22 cellular contexts compared by ENCODE assay signal in genomic region chr2:212922701-212923100, GRCh38.
"Had no signal": no experiment of that assay in that cellular context is flagged by ENCODE, and none has a peak within 500 bp of the region (broad histone marks: within the 10 kb centered on the region; RNA-seq: fewer than 3 reads in every experiment).

No MANE protein-coding gene starts in this region.

- H3K4me1 ChIP-seq: adrenal gland had no signal

- H3K27ac ChIP-seq: adrenal gland had no signal

- H3K4me3 ChIP-seq: adrenal gland had no signal

- DNase-seq: activated CD4-positive, alpha-beta T cell treated with anti-CD3 and anti-CD28 coated beads for 48 hours; activated CD4-positive, alpha-beta T cell treated with anti-CD3 and anti-CD28 coated beads, Interleukin-2, amount 50 U/mL, for 4 hours; activated CD4-positive, CD25-positive, alpha-beta regulatory T cell treated with anti-CD3 and anti-CD28 coated beads, Interleukin-2, amount 50 U/mL, for 72 hours; activated gamma-delta T cell; activated naive CD4-positive, alpha-beta T cell treated with anti-CD3 and anti-CD28 coated beads for 36 hours; activated naive CD8-positive, alpha-beta T cell treated with anti-CD3 and anti-CD28 coated beads for 36 hours; activated T-cell treated with anti-CD3 and anti-CD28 coated beads, Interleukin-2, amount 50 U/mL, for 4 hours; adrenal gland; aorta; central memory CD4-positive, alpha-beta T cell; MM.1S; NCI-H1105 treated with DMSO at 0.1 percent for 48 hours; NCI-H1436 treated with DMSO at 0.1 percent for 48 hours; NCI-H187; NCI-H2081; NCI-H510A treated with DMSO at 0.1 percent for 48 hours; NCI-H69; NK-92 treated with Interleukin-12 subunit alpha and Interleukin-12 subunit beta, amount 100 ng/mL, for 24 hours; OCI-M1; SIG-M5; T-helper 17 cell; T-helper 9 cell had no signal

- ATAC-seq: activated T-cell treated with anti-CD3 and anti-CD28 coated beads, Interleukin-2, amount 50 U/mL, for 4 hours; T-helper 17 cell had no signal

- H3K36me3 ChIP-seq: adrenal gland had no signal

- H3K9me3 ChIP-seq: adrenal gland had no signal

- H3K27me3 ChIP-seq: adrenal gland had no signal
